In genomic region chr1:153866045-153866850, GRCh38 we compare ENCODE assay signal across 10 cellular contexts. TPM values are rescaled to one million over a fixed set of nuclear protein-coding genes. Genes with fewer than 3 reads are reported as not detected.
DNase-seq lines count a peak whose midpoint lies in the region; ATAC-seq and TF ChIP-seq lines count a peak whose summit lies in the region.
"Had no signal": no experiment of that assay in that cellular context is flagged by ENCODE, and none has a peak within 500 bp of the region (broad histone marks: within the 10 kb centered on the region; RNA-seq: fewer than 3 reads in every experiment).

No MANE protein-coding gene starts in this region.

- H2AFZ ChIP-seq in GM23248 = no peak overlapping the region

- 33 to 34% methylated on average over 6 of the region's 6 CpGs for WGBS in GM23248 (ENCODE audit: low coverage in 1 of 2, low lambda C conversion rate in 2 of 2, missing lambda C conversion rate in 2 of 2), 2 experiments
- WGBS in right lobe of liver (ENCODE audit: insufficient coverage, low coverage, low lambda C conversion rate, missing lambda C conversion rate) = 40% methylated on average over 6 of the region's 6 CpGs

- peaks cover 98% of the 10 kb centered on the region for H3K79me2 ChIP-seq in GM23248 (ENCODE audit: insufficient read depth)

- no peak overlapping the region for H3K9ac ChIP-seq in GM23248

- H3K36me3 ChIP-seq in CD8-positive, alpha-beta T cell (ENCODE audit: insufficient read depth, low read length) = no peaks in the 10 kb centered on the region
- H3K36me3 ChIP-seq in GM23248 (ENCODE audit: low read depth) (no peaks in the 10 kb centered on the region), right lobe of liver (no peaks in the 10 kb centered on the region)

- peaks cover 5% of the 10 kb centered on the region; the same call in 1 of the 2 replicates for H4K20me1 ChIP-seq in GM23248 (ENCODE audit: insufficient read depth)

- peaks cover 32% of the 10 kb centered on the region for H3K36me3 Mint-ChIP-seq in CD8-positive, alpha-beta T cell
- H3K36me3 Mint-ChIP-seq in activated B cell treated with CpG ODN at 0.5 μM for 24 hours (ENCODE audit: low read depth) = peaks cover 28% of the 10 kb centered on the region

- peaks cover 10% of the 10 kb centered on the region; the same call in 1 of the 2 replicates for H3F3A ChIP-seq in GM23248 (ENCODE audit: insufficient read depth)

- no peak for ATAC-seq in CD8-positive, alpha-beta T cell
- no peak for ATAC-seq in activated B cell treated with CpG ODN at 0.5 μM for 24 hours (ENCODE audit: low read depth)
- ATAC-seq in right lobe of liver = peak; percentile 85 to 95 (median 90)
- ATAC-seq in GM19467 (IDR thresholded peaks at IDR 0.05; ENCODE audit: unreplicated experiment) = no peak
- ATAC-seq in GM18873 (IDR thresholded peaks at IDR 0.05; ENCODE audit: low FRiP score, unreplicated experiment) = no peak
- ATAC-seq: psoas muscle had no signal

- in situ Hi-C loops in GM23248 (cut with MboI) = no loop called here

- DNase-seq in CD8-positive, alpha-beta T cell = no peak
- DNase-seq in GM23248 (peak; percentile 74), activated B cell treated with CpG ODN at 0.5 μM for 24 hours (no peak), right lobe of liver (peak in 1 of 3 donors; percentile 25), cardiac septum (ENCODE audit: low spot score) (no peak), SKM-1 (lab: John Stamatoyannopoulos, UW; ENCODE audit: unreplicated experiment) (no peak)
- DNase-seq: NCI-H2227 treated with DMSO at 0.1 percent for 48 hours, psoas muscle had no signal

- H3K9me3 ChIP-seq in CD8-positive, alpha-beta T cell (ENCODE audit: low read length) = no peaks in the 10 kb centered on the region
- H3K9me3 ChIP-seq in GM23248 (ENCODE audit: low read depth) (no peaks in the 10 kb centered on the region), right lobe of liver (no peaks in the 10 kb centered on the region)
- H3K9me3 ChIP-seq: psoas muscle had no signal

- H3K4me2 ChIP-seq in GM23248 (ENCODE audit: unreplicated experiment) = peak overlapping the region; percentile 36

- intact Hi-C loops in CD8-positive, alpha-beta T cell (cut with DNase I, micrococcal nuclease) = no loop called here
- intact Hi-C loops in activated B cell treated with CpG ODN at 0.5 μM for 24 hours (cut with micrococcal nuclease) (loop anchor here (5.0 kb wide), 1 partner anchor 36 kb away; no protein-coding TSS in a partner anchor), right lobe of liver (cut with DNase I) (no loop called here), cardiac septum (cut with DNase I) (no loop called here)

- POLR2A ChIA-PET in CD8-positive, alpha-beta T cell (lab: Charles Lee) = interaction anchor here (0.6 to 1.1 kb wide), 2 partner anchors 8 to 12 kb away, joined by 3 read pairs; no protein-coding TSS in a partner anchor
- POLR2A ChIA-PET in activated B cell treated with CpG ODN at 0.5 μM for 24 hours (lab: Charles Lee) = interaction anchor here (0.7 to 1.4 kb wide), 2 partner anchors 17 to 43 kb away, joined by 4 to 5 read pairs; no protein-coding TSS in a partner anchor

- no peaks in the 10 kb centered on the region for H3K9me2 ChIP-seq in GM23248 (ENCODE audit: insufficient read depth)

- H3K4me1 Mint-ChIP-seq in CD8-positive, alpha-beta T cell (ENCODE audit: low read depth) = peaks cover 46% of the 10 kb centered on the region
- peaks cover 30% of the 10 kb centered on the region for H3K4me1 Mint-ChIP-seq in activated B cell treated with CpG ODN at 0.5 μM for 24 hours

- CTCF ChIA-PET in CD8-positive, alpha-beta T cell (lab: Charles Lee) = no interaction called here
- CTCF ChIA-PET in activated B cell treated with CpG ODN at 0.5 μM for 24 hours (lab: Charles Lee) = interaction anchor here (0.8 kb wide), 1 partner anchor 69 kb away, joined by 3 read pairs; no protein-coding TSS in a partner anchor

- H3K9me3 Mint-ChIP-seq in CD8-positive, alpha-beta T cell = no peaks in the 10 kb centered on the region
- H3K9me3 Mint-ChIP-seq in activated B cell treated with CpG ODN at 0.5 μM for 24 hours = no peaks in the 10 kb centered on the region

- no peaks in the 10 kb centered on the region for H3K27me3 Mint-ChIP-seq in CD8-positive, alpha-beta T cell (ENCODE audit: low read depth)
- H3K27me3 Mint-ChIP-seq in activated B cell treated with CpG ODN at 0.5 μM for 24 hours = no peaks in the 10 kb centered on the region

- H3K27ac ChIP-seq in CD8-positive, alpha-beta T cell (ENCODE audit: low read depth, low read length) = no peak overlapping the region
- H3K27ac ChIP-seq in GM23248 (no peak overlapping the region), right lobe of liver (peak overlapping the region in 2 of 3 donors; percentile 46 to 54)
- H3K27ac ChIP-seq: psoas muscle had no signal

- no peak overlapping the region for H3K4me3 ChIP-seq in CD8-positive, alpha-beta T cell (ENCODE audit: low read depth, low read length)
- H3K4me3 ChIP-seq in GM23248 = no peak overlapping the region
- no peak overlapping the region for H3K4me3 ChIP-seq in right lobe of liver
- H3K4me3 ChIP-seq: psoas muscle had no signal

- TF ChIP-seq POLR2A in right lobe of liver (IDR thresholded peaks at IDR 0.05) = no peak

- peaks cover 12% of the 10 kb centered on the region for H3K4me1 ChIP-seq in CD8-positive, alpha-beta T cell (ENCODE audit: insufficient read depth, low read length)
- peaks cover 12% of the 10 kb centered on the region; the same call in 1 of the 2 replicates for H3K4me1 ChIP-seq in GM23248 (ENCODE audit: insufficient read depth)
- peaks cover 0 to 15% (median 0%) of the 10 kb centered on the region in 4 donors for H3K4me1 ChIP-seq in right lobe of liver

- no peaks in the 10 kb centered on the region for H3K27me3 ChIP-seq in CD8-positive, alpha-beta T cell (ENCODE audit: insufficient read depth, low read length)
- H3K27me3 ChIP-seq in GM23248 (replicated peaks; ENCODE audit: insufficient read depth) (no peaks in the 10 kb centered on the region), right lobe of liver (no peaks in the 10 kb centered on the region)

- H3K4me3 Mint-ChIP-seq in CD8-positive, alpha-beta T cell = no peak overlapping the region
- no peak overlapping the region for H3K4me3 Mint-ChIP-seq in activated B cell treated with CpG ODN at 0.5 μM for 24 hours

- no peak for TF ChIP-seq CTCF in CD8-positive, alpha-beta T cell (IDR thresholded peaks at IDR 0.05)
- TF ChIP-seq CTCF in activated B cell treated with CpG ODN at 0.5 μM for 24 hours (IDR thresholded peaks at IDR 0.05) (no peak), right lobe of liver (IDR thresholded peaks at IDR 0.05) (no peak)

- peak overlapping the region; percentile 42 for H3K27ac Mint-ChIP-seq in CD8-positive, alpha-beta T cell
- peak overlapping the region; percentile 16 for H3K27ac Mint-ChIP-seq in activated B cell treated with CpG ODN at 0.5 μM for 24 hours

RNA-seq across cellular contexts. Expression of gene GATAD2B, which starts 56.5 kb away (rescaled TPM):
- 10 to 100 TPM; 52.0 to 52.1 TPM for total RNA-seq in CD8-positive, alpha-beta T cell
- 3.9 and 4.3 TPM in 2 replicates for total RNA-seq in GM23248 (2014; rRNA removed; shearing (Covaris generic))
- polyA plus RNA-seq in GM23248 (2016; fragmentation: Nextera tagmentation; extraction: Ambion mirVana) = 3.2 and 3.3 TPM in 2 replicates
- 78.4 and 86.3 TPM in 2 replicates for total RNA-seq in activated B cell treated with CpG ODN at 0.5 μM for 24 hours
- 10 to 100 TPM in 5 of 6 experiments, 1 to 10 TPM in 1; 9.8 to 20.3 (median 16.8) TPM for total RNA-seq in right lobe of liver
- 45.7 TPM for total RNA-seq in cardiac septum

Comparison
In these comparisons a context has a peak if more than half of its experiments do, and no peak if none do; other contexts are left out.
1. ATAC-seq: peak in right lobe of liver (4 of 4); none in CD8-positive, alpha-beta T cell (single experiment), activated B cell treated with CpG ODN at 0.5 μM for 24 hours (single experiment), GM19467 (single experiment) and GM18873 (single experiment).
2. H3K27ac ChIP-seq: peak in right lobe of liver (2 of 3); none in CD8-positive, alpha-beta T cell (single experiment) and GM23248 (single experiment).